ENCODE assay signal across 11 cellular contexts in genomic region chr12:26227376-26227775, GRCh38. TPM values are rescaled to one million over a fixed set of nuclear protein-coding genes. Genes with fewer than 3 reads are reported as not detected.
DNase-seq lines count a peak whose midpoint lies in the region; ATAC-seq and TF ChIP-seq lines count a peak whose summit lies in the region.
"Had no signal": no experiment of that assay in that cellular context is flagged by ENCODE, and none has a peak within 500 bp of the region (broad histone marks: within the 10 kb centered on the region; RNA-seq: fewer than 3 reads in every experiment).

No MANE protein-coding gene starts in this region.

- ATAC-seq in GM19035 (IDR thresholded peaks at IDR 0.05; ENCODE audit: unreplicated experiment) = no peak

- POLR2A ChIA-PET in activated CD4-positive, alpha-beta memory T cell treated with anti-CD3 and anti-CD28 coated beads for 36 hours (lab: Charles Lee) = no interaction called here

- peaks cover 9% of the 10 kb centered on the region for H3K4me1 ChIP-seq in muscle layer of colon (ENCODE audit: insufficient read depth, low read length)
- H3K4me1 ChIP-seq in tibial artery = peaks cover 0 to 14% (median 6%) of the 10 kb centered on the region in 4 donors

- intact Hi-C loops in dorsolateral prefrontal cortex (cut with DNase I) = loop anchor here (2.0 to 10.0 kb wide), 3 partner anchors 45 to 105 kb away; partner anchors contain the start of gene BHLHE41 (in 1 of the 2)
- intact Hi-C loops in tibial artery (cut with DNase I; ENCODE audit: low total_unique reads) = no loop called here
- intact Hi-C loops in activated CD4-positive, alpha-beta memory T cell treated with anti-CD3 and anti-CD28 coated beads for 36 hours (cut with micrococcal nuclease) = no loop called here

- no peak overlapping the region for H3K4me3 Mint-ChIP-seq in activated CD4-positive, alpha-beta memory T cell treated with anti-CD3 and anti-CD28 coated beads for 36 hours

- peak overlapping the region in 58 of 59 donors; percentile 81 to 98 (median 92) for H3K27ac ChIP-seq in dorsolateral prefrontal cortex
- H3K27ac ChIP-seq in muscle layer of colon (ENCODE audit: low read depth, low read length) = peak overlapping the region; percentile 80
- H3K27ac ChIP-seq in tibial artery = peak overlapping the region in 1 of 2 donors; percentile 67
- H3K27ac ChIP-seq: spleen had no signal

- H3K36me3 ChIP-seq in muscle layer of colon (ENCODE audit: insufficient read depth, low read length) (no peaks in the 10 kb centered on the region), tibial artery (peaks cover 0 to 6% (median 0%) of the 10 kb centered on the region in 3 donors)
- H3K36me3 ChIP-seq: spleen had no signal

- no peaks in the 10 kb centered on the region for H3K9me3 Mint-ChIP-seq in activated CD4-positive, alpha-beta memory T cell treated with anti-CD3 and anti-CD28 coated beads for 36 hours

- H3K36me3 Mint-ChIP-seq in activated CD4-positive, alpha-beta memory T cell treated with anti-CD3 and anti-CD28 coated beads for 36 hours = no peaks in the 10 kb centered on the region

- DNase-seq in NCI-H1417 treated with DMSO at 0.1 percent for 48 hours (lab: John Stamatoyannopoulos, UW) = peak; percentile 14
- no peak for DNase-seq in dorsolateral prefrontal cortex
- DNase-seq in tibial artery = no peak
- DNase-seq in anterior cingulate cortex (lab: John Stamatoyannopoulos, UW) = no peak
- no peak for DNase-seq in activated CD4-positive, alpha-beta memory T cell treated with anti-CD3 and anti-CD28 coated beads for 36 hours
- DNase-seq: activated T-cell treated with anti-CD3 and anti-CD28 coated beads for 4 hours, NCI-H226, RPMI8226, spleen had no signal

- peaks cover 36% of the 10 kb centered on the region for H3K27me3 Mint-ChIP-seq in activated CD4-positive, alpha-beta memory T cell treated with anti-CD3 and anti-CD28 coated beads for 36 hours

- H3K4me3 ChIP-seq in dorsolateral prefrontal cortex = peak overlapping the region; percentile 43 to 80 (median 65)
- peak overlapping the region; percentile 55 to 73 for H3K4me3 ChIP-seq in muscle layer of colon (ENCODE audit: low read depth in 1 of 2, low read length in 2 of 2)
- H3K4me3 ChIP-seq in tibial artery = peak overlapping the region; percentile 52 to 53

- H3K9ac ChIP-seq in muscle layer of colon (ENCODE audit: low read length) = peak overlapping the region; percentile 62

- peaks cover 2% of the 10 kb centered on the region for H3K4me1 Mint-ChIP-seq in activated CD4-positive, alpha-beta memory T cell treated with anti-CD3 and anti-CD28 coated beads for 36 hours (ENCODE audit: low read depth)

- H3K9me3 ChIP-seq in muscle layer of colon (ENCODE audit: low read length) (no peaks in the 10 kb centered on the region), tibial artery (no peaks in the 10 kb centered on the region)
- H3K9me3 ChIP-seq: spleen had no signal

- no peak overlapping the region for H3K27ac Mint-ChIP-seq in activated CD4-positive, alpha-beta memory T cell treated with anti-CD3 and anti-CD28 coated beads for 36 hours

- H3K27me3 ChIP-seq in dorsolateral prefrontal cortex (no peaks in the 10 kb centered on the region), muscle layer of colon (ENCODE audit: control insufficient read depth in 1 of 2, insufficient read depth in 2 of 2, low read length in 2 of 2) (no peaks in the 10 kb centered on the region), tibial artery (no peaks in the 10 kb centered on the region)

- no peak for TF ChIP-seq CTCF in dorsolateral prefrontal cortex (IDR thresholded peaks at IDR 0.05 in 54 of 56, conservative IDR thresholded peaks at IDR 0.05 in 2 of 56; ENCODE audit: low read depth in 1 of 56, partially characterized antibody in 56 of 56)
- no peak for TF ChIP-seq CTCF in tibial artery (IDR thresholded peaks at IDR 0.05)

- CTCF ChIA-PET in activated CD4-positive, alpha-beta memory T cell treated with anti-CD3 and anti-CD28 coated beads for 36 hours (lab: Charles Lee) = no interaction called here

RNA-seq across cellular contexts. Expression of gene SSPN, which starts 32.0 kb away (rescaled TPM):
- 10 to 100 TPM in 119 of 120 experiments, 1 to 10 TPM in 1; 8.3 to 67.9 (median 30.9) TPM for total RNA-seq in dorsolateral prefrontal cortex
- not detected for total RNA-seq in activated CD4-positive, alpha-beta memory T cell treated with anti-CD3 and anti-CD28 coated beads for 36 hours

Comparison
In these comparisons a context has a peak if more than half of its experiments do, and no peak if none do; other contexts are left out.
1. RNA of gene SSPN, which starts 32.0 kb away (total RNA-seq): 8.3 to 67.9 TPM in dorsolateral prefrontal cortex; not detected in activated CD4-positive, alpha-beta memory T cell treated with anti-CD3 and anti-CD28 coated beads for 36 hours; every median in the first group is over 4 times any median in the second.
2. intact Hi-C loops: an anchor here in dorsolateral prefrontal cortex (2.0 to 10.0 kb wide); none called in tibial artery and activated CD4-positive, alpha-beta memory T cell treated with anti-CD3 and anti-CD28 coated beads for 36 hours.
3. Peak in every context shown above with its lines, with median percentiles within 50 percentile points of each other: H3K4me3 ChIP-seq.